ENCODE assay signal across 15 cellular contexts in the genomic region with DNA sequence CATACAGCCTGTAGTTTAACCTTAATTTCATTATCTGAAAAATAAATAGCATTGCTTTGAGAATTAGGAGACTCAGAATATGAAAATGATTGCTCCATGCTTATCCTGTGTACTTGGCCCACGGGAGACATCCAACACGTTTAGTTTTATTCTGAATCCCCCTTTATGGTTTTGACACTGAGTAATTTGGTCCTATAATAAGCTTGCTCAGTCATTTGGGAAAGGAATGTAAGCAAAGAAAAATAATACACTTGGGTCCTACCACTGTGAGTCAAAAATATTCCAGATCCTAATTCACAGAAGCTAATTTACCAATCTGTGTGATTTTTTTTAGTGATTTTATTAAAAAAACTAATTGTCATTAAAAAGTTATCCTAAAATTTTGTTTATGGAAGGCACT.
DNase-seq lines count a peak whose midpoint lies in the region; ATAC-seq and TF ChIP-seq lines count a peak whose summit lies in the region.
"Had no signal": no experiment of that assay in that cellular context is flagged by ENCODE, and none has a peak within 500 bp of the region (broad histone marks: within the 10 kb centered on the region; RNA-seq: fewer than 3 reads in every experiment).

No MANE protein-coding gene starts in this region.

- no peaks in the 10 kb centered on the region for H3K9me3 Mint-ChIP-seq in nephron
- H3K9me3 Mint-ChIP-seq: CD4-positive, alpha-beta T cell; GM23338 had no signal

- H3K4me1 Mint-ChIP-seq in nephron, result peaks cover 45% of the 10 kb centered on the region
- H3K4me1 Mint-ChIP-seq: B cell had no signal

- peaks cover 30% of the 10 kb centered on the region for H3K36me3 Mint-ChIP-seq in nephron (ENCODE audit: low read depth)

- H3K27me3 Mint-ChIP-seq in nephron (ENCODE audit: low read depth), result no peaks in the 10 kb centered on the region
- H3K27me3 Mint-ChIP-seq: B cell; CD4-positive, alpha-beta T cell had no signal

- ATAC-seq in HG02852 (IDR thresholded peaks at IDR 0.05; ENCODE audit: unreplicated experiment), result no peak
- ATAC-seq: GM12878, GM23338 had no signal

- no peak for TF ChIP-seq CTCF in nephron (IDR thresholded peaks at IDR 0.05; ENCODE audit: unreplicated experiment in 3 of 3)

- peak; percentile 31 for DNase-seq in astrocyte of the hippocampus (ENCODE audit: low read depth, low spot score)
- peak; percentile 12 for DNase-seq in fibroblast of peridontal ligament (ENCODE audit: extremely low read depth)
- DNase-seq in NCI-H1436 treated with DMSO at 0.1 percent for 48 hours (lab: John Stamatoyannopoulos, UW), result no peak
- DNase-seq in Ammon's horn (ENCODE audit: low spot score), result no peak
- DNase-seq in NCI-H1105 (lab: John Stamatoyannopoulos, UW), result no peak
- DNase-seq: ACHN; C1 segment of cervical spinal cord; CD4-positive, alpha-beta T cell; DMS79; H7 had no signal

- H3K4me3 Mint-ChIP-seq in nephron, result no peak overlapping the region
- H3K4me3 Mint-ChIP-seq: B cell; CD4-positive, alpha-beta T cell; GM23338 had no signal

- H3K27ac Mint-ChIP-seq in nephron, result peak overlapping the region; percentile 69 to 85 (median 82)
- H3K27ac Mint-ChIP-seq: B cell; CD4-positive, alpha-beta T cell; GM23338 had no signal

Comparison
In these comparisons a context has a peak if more than half of its experiments do, and no peak if none do; other contexts are left out.
1. DNase-seq: peak in astrocyte of the hippocampus (single experiment) and fibroblast of peridontal ligament (single experiment); none in NCI-H1436 treated with DMSO at 0.1 percent for 48 hours (single experiment), Ammon's horn (single experiment) and NCI-H1105 (single experiment).